1 cellular context compared by ENCODE assay signal in the genomic region with DNA sequence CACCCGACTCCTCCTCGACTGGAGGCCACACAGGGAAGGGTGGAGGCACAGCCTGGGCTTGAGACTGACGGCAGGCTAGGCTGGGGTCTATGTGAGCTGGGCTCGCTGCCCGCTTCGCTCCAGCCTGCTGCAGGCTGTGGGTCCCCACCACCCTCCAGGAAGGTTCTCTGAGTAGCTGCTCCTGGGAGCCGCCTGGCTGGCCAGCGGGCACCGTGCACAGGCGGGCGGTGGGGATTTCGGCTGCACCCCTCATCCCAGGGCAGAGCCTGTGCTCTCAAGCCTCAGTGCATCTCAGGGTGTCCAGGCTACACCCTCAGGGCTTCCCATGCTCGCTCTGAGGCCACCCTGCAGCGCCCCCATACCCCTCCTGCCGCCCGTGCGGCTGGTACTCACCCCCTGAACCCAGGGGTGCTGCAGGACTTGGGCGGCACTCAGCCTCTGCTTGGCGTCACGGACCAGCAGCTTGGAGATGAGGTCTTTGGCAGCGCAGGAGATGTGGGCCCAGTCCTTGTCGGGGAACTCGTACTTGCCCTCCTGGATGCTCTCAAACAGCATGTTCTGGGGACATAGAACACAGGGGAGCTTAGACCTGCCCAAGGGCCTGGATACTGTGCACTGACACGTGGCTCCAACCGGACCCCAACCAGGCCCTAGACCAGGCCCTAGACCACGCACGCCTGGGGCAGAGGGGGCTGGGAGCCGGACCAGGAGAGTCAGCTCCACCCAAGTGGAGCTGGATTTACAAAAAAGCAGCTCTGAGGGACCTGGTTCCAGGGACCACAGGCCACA.
TF ChIP-seq lines count a peak whose summit lies in the region.

No MANE protein-coding gene starts in this region.

TF ChIP-seq in HepG2, 621 proteins besides CTCF, POLR2A, EP300 and RAD21:
- TF ChIP-seq ZNF850 (CRISPR knock-in tag; conservative IDR thresholded peaks at IDR 0.05) (no peak), ZBTB25 (CRISPR knock-in tag; IDR thresholded peaks at IDR 0.05) (no peak), ZFP1 (CRISPR knock-in tag; IDR thresholded peaks at IDR 0.05) (no peak), ZNF143 (CRISPR knock-in tag; IDR thresholded peaks at IDR 0.05) (no peak), RBFOX2 (IDR thresholded peaks at IDR 0.05; ENCODE audit: low read depth, low read length) (peak; percentile 56; the same call in 1 of the 2 replicates), POLR2G (IDR thresholded peaks at IDR 0.05; ENCODE audit: low read depth, low read length) (peak; percentile 30; the same call in 1 of the 2 replicates)
- TF ChIP-seq, protein P1, sequence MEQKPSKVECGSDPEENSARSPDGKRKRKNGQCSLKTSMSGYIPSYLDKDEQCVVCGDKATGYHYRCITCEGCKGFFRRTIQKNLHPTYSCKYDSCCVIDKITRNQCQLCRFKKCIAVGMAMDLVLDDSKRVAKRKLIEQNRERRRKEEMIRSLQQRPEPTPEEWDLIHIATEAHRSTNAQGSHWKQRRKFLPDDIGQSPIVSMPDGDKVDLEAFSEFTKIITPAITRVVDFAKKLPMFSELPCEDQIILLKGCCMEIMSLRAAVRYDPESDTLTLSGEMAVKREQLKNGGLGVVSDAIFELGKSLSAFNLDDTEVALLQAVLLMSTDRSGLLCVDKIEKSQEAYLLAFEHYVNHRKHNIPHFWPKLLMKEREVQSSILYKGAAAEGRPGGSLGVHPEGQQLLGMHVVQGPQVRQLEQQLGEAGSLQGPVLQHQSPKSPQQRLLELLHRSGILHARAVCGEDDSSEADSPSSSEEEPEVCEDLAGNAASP (CRISPR knock-in tag; IDR thresholded peaks at IDR 0.05; ENCODE audit: borderline replicate concordance) = no peak
TF ChIP-seq in HepG2: peak in this region for 2.
